In the genomic region with DNA sequence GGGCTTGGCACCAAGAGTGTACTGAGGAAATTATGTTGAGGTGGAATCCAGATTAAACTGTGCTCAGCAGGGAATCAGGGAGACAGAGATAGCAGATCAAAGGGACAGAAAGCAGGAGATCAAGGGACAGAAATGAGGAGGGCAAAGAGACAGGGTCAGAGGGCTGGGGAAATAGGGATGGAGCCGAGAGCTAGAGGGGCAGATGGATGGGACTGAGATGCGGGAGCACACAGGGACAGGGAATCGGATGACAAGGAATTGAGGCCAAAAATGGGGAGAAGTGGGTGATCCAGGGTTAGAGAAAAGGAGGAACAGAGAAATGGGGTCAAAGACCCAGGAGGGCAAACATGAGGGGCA, we compare ENCODE assay signal across 20 cellular contexts. TPM values are rescaled to one million over a fixed set of nuclear protein-coding genes. Genes with fewer than 3 reads are reported as not detected.
"Had no signal": no experiment of that assay in that cellular context is flagged by ENCODE, and none has a peak within 500 bp of the region (broad histone marks: within the 10 kb centered on the region; RNA-seq: fewer than 3 reads in every experiment).

No MANE protein-coding gene starts in this region.

- H3K36me3 ChIP-seq: ascending aorta, upper lobe of left lung had no signal

- H3K4me1 ChIP-seq: ascending aorta had no signal

- H3K4me3 ChIP-seq: ascending aorta, upper lobe of left lung had no signal

- ATAC-seq: activated CD8-positive, alpha-beta T cell treated with anti-CD3 and anti-CD28 coated beads, Interleukin-2, amount 10 ng/mL, durations not matched to agents 7 days and 5 days; esophagus mucosa; natural killer cell treated with Interleukin-12 subunit alpha and Interleukin-12 subunit beta and Interleukin-15 and Interleukin-18, amount 100 ng/mL, for 72 hours had no signal

- H3K27ac ChIP-seq: ascending aorta, parathyroid adenoma, upper lobe of left lung had no signal

- DNase-seq: activated CD4-positive, alpha-beta T cell treated with anti-CD3 and anti-CD28 coated beads, Interleukin-2, amount 10 ng/mL, durations not matched to agents 24 days and 14 days; activated CD4-positive, CD25-positive, alpha-beta regulatory T cell; activated CD8-positive, alpha-beta T cell treated with anti-CD3 and anti-CD28 coated beads, Interleukin-2, amount 10 ng/mL, durations not matched to agents 7 days and 5 days; activated effector memory CD4-positive, alpha-beta T cell treated with anti-CD3 and anti-CD28 coated beads, Interleukin-2, amount 50 U/mL, for 16 hours; activated naive CD4-positive, alpha-beta T cell treated with anti-CD3 and anti-CD28 coated beads, Interleukin-2, amount 50 U/mL, for 16 hours; activated T-cell treated with anti-CD3 and anti-CD28 coated beads, Interleukin-2, amount 50 U/mL, for 24 hours; cortex of kidney; mesenchymal stem cell; stimulated activated CD4-positive, alpha-beta T cell treated with anti-CD3 and anti-CD28 coated beads, Interleukin-12 subunit alpha, Interleukin-12 subunit beta, amount 100 ng/mL, for 4 hours; stimulated activated CD4-positive, alpha-beta T cell treated with anti-CD3 and anti-CD28 coated beads, Interleukin-1b, Interleukin-23, amount 100 ng/mL, for 48 hours; stimulated activated CD8-positive, alpha-beta memory T cell treated with anti-CD3 and anti-CD28 coated beads, Interleukin-4, amount 100 ng/mL, for 48 hours; stimulated activated naive CD4-positive, alpha-beta T cell treated with Interleukin-2 at 50 U/mL for 16 hours; SW 1271 had no signal

- H3K9me3 ChIP-seq: ascending aorta, upper lobe of left lung had no signal

- H3K27ac Mint-ChIP-seq: activated CD4-positive, alpha-beta T cell treated with anti-CD3 and anti-CD28 coated beads, Interleukin-2, amount 10 ng/mL, durations not matched to agents 24 days and 14 days; activated CD8-positive, alpha-beta T cell treated with anti-CD3 and anti-CD28 coated beads, Interleukin-2, amount 10 ng/mL, durations not matched to agents 7 days and 5 days; activated T-cell treated with anti-CD3 and anti-CD28 coated beads, Interleukin-2, amount 50 U/mL, for 24 hours had no signal

- H3K4me3 Mint-ChIP-seq: activated CD4-positive, alpha-beta T cell treated with anti-CD3 and anti-CD28 coated beads, Interleukin-2, amount 10 ng/mL, durations not matched to agents 24 days and 14 days; activated CD8-positive, alpha-beta T cell treated with anti-CD3 and anti-CD28 coated beads, Interleukin-2, amount 10 ng/mL, durations not matched to agents 7 days and 5 days; activated T-cell treated with anti-CD3 and anti-CD28 coated beads, Interleukin-2, amount 50 U/mL, for 24 hours; natural killer cell treated with Interleukin-12 subunit alpha and Interleukin-12 subunit beta and Interleukin-15 and Interleukin-18, amount 100 ng/mL, for 72 hours had no signal

- H3K9me3 Mint-ChIP-seq: activated CD4-positive, alpha-beta T cell treated with anti-CD3 and anti-CD28 coated beads, Interleukin-2, amount 10 ng/mL, durations not matched to agents 24 days and 14 days; activated T-cell treated with anti-CD3 and anti-CD28 coated beads, Interleukin-2, amount 50 U/mL, for 24 hours; natural killer cell treated with Interleukin-12 subunit alpha and Interleukin-12 subunit beta and Interleukin-15 and Interleukin-18, amount 100 ng/mL, for 72 hours had no signal

- H3K36me3 Mint-ChIP-seq: natural killer cell treated with Interleukin-12 subunit alpha and Interleukin-12 subunit beta and Interleukin-15 and Interleukin-18, amount 100 ng/mL, for 72 hours had no signal

RNA-seq across cellular contexts. Expression of a gene that starts 6.1 kb away (rescaled TPM):
- total RNA-seq: ascending aorta, esophagus mucosa, liver, temporal lobe had no signal
- polyA plus RNA-seq: liver had no signal

RNA-seq across cellular contexts. Expression of a gene that starts 45.1 kb away (rescaled TPM):
- total RNA-seq: ascending aorta, temporal lobe had no signal
